In genomic region chr1:151284013-151284577, GRCh38 we compare ENCODE assay signal across 10 cellular contexts. TPM values are rescaled to one million over a fixed set of nuclear protein-coding genes. Genes with fewer than 3 reads are reported as not detected.
DNase-seq lines count a peak whose midpoint lies in the region; ATAC-seq and TF ChIP-seq lines count a peak whose summit lies in the region.
"Had no signal": no experiment of that assay in that cellular context is flagged by ENCODE, and none has a peak within 500 bp of the region (broad histone marks: within the 10 kb centered on the region; RNA-seq: fewer than 3 reads in every experiment).

No MANE protein-coding gene starts in this region.

- ATAC-seq in natural killer cell treated with Interleukin-12 subunit alpha and Interleukin-12 subunit beta and Interleukin-15 and Interleukin-18, amount 100 ng/mL, for 72 hours: no peak

- H3K9me3 ChIP-seq in BLaER1 treated with 17β-estradiol and CSF1 and Interleukin-3, amounts not matched to agents 10 nM and 100 nM (replicated peaks in 1 of 11): no peaks in the 10 kb centered on the region
- H3K9me3 ChIP-seq in HUES48 (ENCODE audit: control insufficient read depth, insufficient read depth, low read length): no peaks in the 10 kb centered on the region
- no peaks in the 10 kb centered on the region for H3K9me3 ChIP-seq in breast epithelium

- DNase-seq in breast epithelium (ENCODE audit: low spot score in 2 of 2) (no peak), pons (ENCODE audit: low spot score) (no peak), HEK293T (ENCODE audit: extremely low spot score) (no peak), NCI-H748 treated with DMSO at 0.1 percent for 48 hours (lab: John Stamatoyannopoulos, UW) (no peak), NCI-H1417 treated with DMSO at 0.1 percent for 48 hours (lab: John Stamatoyannopoulos, UW) (no peak)
- no peak for DNase-seq in natural killer cell treated with Interleukin-12 subunit alpha and Interleukin-12 subunit beta and Interleukin-15 and Interleukin-18, amount 100 ng/mL, for 72 hours (ENCODE audit: low spot score)
- DNase-seq: NCI-H146, retina had no signal

- CTCF ChIA-PET in HEK293T (lab: Yijun Ruan, JAX): interaction anchor here (0.6 kb wide), 2 partner anchors 65 to 324 kb away, joined by 3 to 5 read pairs; no protein-coding TSS in a partner anchor

- H3K27me3 ChIP-seq in BLaER1 treated with 17β-estradiol and CSF1 and Interleukin-3, amounts not matched to agents 10 nM and 100 nM: no peaks in the 10 kb centered on the region
- H3K27me3 ChIP-seq in HUES48 (ENCODE audit: control insufficient read depth, insufficient read depth, low read length) (no peaks in the 10 kb centered on the region), breast epithelium (no peaks in the 10 kb centered on the region)

- peak overlapping the region; percentile 89 to 97 (median 92); a peak in 18 of 22 replicates for H3K9ac ChIP-seq in BLaER1 treated with 17β-estradiol and CSF1 and Interleukin-3, amounts not matched to agents 10 nM and 100 nM
- no peak overlapping the region for H3K9ac ChIP-seq in HUES48 (ENCODE audit: low read depth, low read length)

- peaks cover 40 to 64% (median 58%) of the 10 kb centered on the region in 11 experiments for H4K20me1 ChIP-seq in BLaER1 treated with 17β-estradiol and CSF1 and Interleukin-3, amounts not matched to agents 10 nM and 100 nM

- H3K4me1 Mint-ChIP-seq in natural killer cell treated with Interleukin-12 subunit alpha and Interleukin-12 subunit beta and Interleukin-15 and Interleukin-18, amount 100 ng/mL, for 72 hours (ENCODE audit: low read depth in 2 of 2): peaks cover 34% of the 10 kb centered on the region in 2 donors

- no peak for TF ChIP-seq POLR2A in breast epithelium (IDR thresholded peaks at IDR 0.05)

- H3K27ac Mint-ChIP-seq in natural killer cell treated with Interleukin-12 subunit alpha and Interleukin-12 subunit beta and Interleukin-15 and Interleukin-18, amount 100 ng/mL, for 72 hours: peak overlapping the region; percentile 95 to 98

- peak overlapping the region; percentile 93 to 100 (median 97) for H3K4me2 ChIP-seq in BLaER1 treated with 17β-estradiol and CSF1 and Interleukin-3, amounts not matched to agents 10 nM and 100 nM

- peaks cover 33 to 58% (median 48%) of the 10 kb centered on the region in 10 experiments for H3K4me1 ChIP-seq in BLaER1 treated with 17β-estradiol and CSF1 and Interleukin-3, amounts not matched to agents 10 nM and 100 nM
- peaks cover 9% of the 10 kb centered on the region; the same call in 1 of the 2 replicates for H3K4me1 ChIP-seq in HUES48 (ENCODE audit: control insufficient read depth, insufficient read depth, low read length)
- peaks cover 7 to 11% of the 10 kb centered on the region in 2 donors for H3K4me1 ChIP-seq in breast epithelium

- H3K27ac ChIP-seq in BLaER1 treated with 17β-estradiol and CSF1 and Interleukin-3, amounts not matched to agents 10 nM and 100 nM: peak overlapping the region in 7 of 11 experiments; percentile 28 to 96 (median 93); a peak in 7 of 22 replicates
- H3K27ac ChIP-seq in HUES48 (ENCODE audit: low read depth, low read length) (no peak overlapping the region), breast epithelium (peak overlapping the region; percentile 99 to 100)

- H3K4me3 ChIP-seq in BLaER1 treated with 17β-estradiol and CSF1 and Interleukin-3, amounts not matched to agents 10 nM and 100 nM: peak overlapping the region in 7 of 10 experiments; percentile 71 to 91 (median 87); a peak in 12 of 20 replicates
- H3K4me3 ChIP-seq in HUES48 (ENCODE audit: low read depth, low read length) (peak overlapping the region; percentile 90; the same call in 1 of the 2 replicates), breast epithelium (peak overlapping the region in 2 of 3 donors; percentile 76 to 92)

- H3K36me3 ChIP-seq in BLaER1 treated with 17β-estradiol and CSF1 and Interleukin-3, amounts not matched to agents 10 nM and 100 nM: peaks cover 45 to 51% (median 47%) of the 10 kb centered on the region in 11 experiments
- H3K36me3 ChIP-seq in HUES48 (ENCODE audit: control insufficient read depth, insufficient read depth, low read length): peaks cover 43% of the 10 kb centered on the region
- no peaks in the 10 kb centered on the region for H3K36me3 ChIP-seq in breast epithelium

- no peaks in the 10 kb centered on the region for H3K27me3 Mint-ChIP-seq in natural killer cell treated with Interleukin-12 subunit alpha and Interleukin-12 subunit beta and Interleukin-15 and Interleukin-18, amount 100 ng/mL, for 72 hours

- peaks cover 12% of the 10 kb centered on the region for H3K36me3 Mint-ChIP-seq in natural killer cell treated with Interleukin-12 subunit alpha and Interleukin-12 subunit beta and Interleukin-15 and Interleukin-18, amount 100 ng/mL, for 72 hours

- TF ChIP-seq CTCF in breast epithelium (IDR thresholded peaks at IDR 0.05): no peak

- H3K4me3 Mint-ChIP-seq in natural killer cell treated with Interleukin-12 subunit alpha and Interleukin-12 subunit beta and Interleukin-15 and Interleukin-18, amount 100 ng/mL, for 72 hours: peak overlapping the region; percentile 97

- intact Hi-C loops in breast epithelium (cut with DNase I; ENCODE audit: low total_unique reads): loop anchor here (5.0 kb wide), 1 partner anchor 1132 kb away; no protein-coding TSS in a partner anchor

- POLR2A ChIA-PET in HEK293T (lab: Yijun Ruan, JAX): interaction anchor here (1.0 to 2.6 kb wide), 8 partner anchors 9 to 114 kb away, joined by 3 to 9 read pairs (median 4); partner anchors contain the start of genes PSMD4 and VPS72

- H3K9me3 Mint-ChIP-seq in natural killer cell treated with Interleukin-12 subunit alpha and Interleukin-12 subunit beta and Interleukin-15 and Interleukin-18, amount 100 ng/mL, for 72 hours: no peaks in the 10 kb centered on the region

TF ChIP-seq in HEK293T, 16 proteins besides CTCF, POLR2A, EP300 and RAD21:
- no peak for TF ChIP-seq HDGF (IDR thresholded peaks at IDR 0.05; ENCODE audit: borderline replicate concordance)
- no peak for TF ChIP-seq CTBP1 (IDR thresholded peaks at IDR 0.05; ENCODE audit: borderline replicate concordance)

RNA-seq across cellular contexts. Expression of gene ZNF687, which starts 2.0 kb away (rescaled TPM):
- total RNA-seq in breast epithelium: 10 to 100 TPM; 20.6 to 31.6 (median 25.9) TPM
- 10 to 100 TPM; 29.1 to 31.2 TPM for total RNA-seq in natural killer cell treated with Interleukin-12 subunit alpha and Interleukin-12 subunit beta and Interleukin-15 and Interleukin-18, amount 100 ng/mL, for 72 hours

RNA-seq across cellular contexts. Expression of gene PSMD4, which starts 29.6 kb away (rescaled TPM):
- 100 to 1,000 TPM; 108 to 188 (median 140) TPM for total RNA-seq in breast epithelium
- 100 to 1,000 TPM; 193 to 235 TPM for total RNA-seq in natural killer cell treated with Interleukin-12 subunit alpha and Interleukin-12 subunit beta and Interleukin-15 and Interleukin-18, amount 100 ng/mL, for 72 hours

RNA-seq across cellular contexts. Expression of gene PI4KB, which starts 43.1 kb away (rescaled TPM):
- 10 to 100 TPM; 59.2 to 91.8 (median 69.8) TPM for total RNA-seq in breast epithelium
- 10 to 100 TPM; 69.9 to 82.3 TPM for total RNA-seq in natural killer cell treated with Interleukin-12 subunit alpha and Interleukin-12 subunit beta and Interleukin-15 and Interleukin-18, amount 100 ng/mL, for 72 hours
